In the genomic region with DNA sequence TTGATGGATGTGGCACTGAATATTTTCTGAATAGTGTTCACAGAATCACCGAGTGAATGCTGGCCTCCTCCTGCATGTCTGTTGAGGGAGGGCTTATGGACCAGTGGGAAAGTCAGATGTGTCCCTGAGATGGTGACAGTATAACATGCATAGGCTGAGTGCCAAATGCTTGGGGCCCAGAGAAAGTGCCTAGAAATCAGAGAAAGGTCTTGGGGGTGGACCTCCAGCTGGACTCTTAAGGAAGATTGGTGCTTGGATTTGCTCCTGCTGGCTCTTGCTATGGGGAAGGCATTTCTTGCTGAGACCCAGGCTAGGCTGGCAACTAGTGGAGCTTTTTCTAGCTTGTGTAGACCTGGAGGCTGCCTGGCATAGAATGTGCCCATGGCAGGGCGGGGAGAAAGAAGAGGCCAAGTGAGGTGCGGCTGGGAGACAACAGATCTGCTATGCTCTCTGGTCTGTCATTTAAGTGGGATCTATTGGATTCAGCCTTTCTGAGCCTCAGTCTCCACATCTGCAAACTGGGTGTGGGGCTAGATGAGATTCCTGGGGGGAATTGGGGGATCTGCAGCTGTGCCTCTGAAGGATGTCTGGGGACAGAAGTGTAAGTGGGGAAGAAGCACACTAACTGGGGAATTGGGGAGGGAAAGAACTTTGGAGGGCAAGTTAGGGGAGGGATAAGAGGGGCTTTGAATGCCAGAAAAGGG, we compare ENCODE assay signal across 16 cellular contexts. TPM values are rescaled to one million over a fixed set of nuclear protein-coding genes. Genes with fewer than 3 reads are reported as not detected.
DNase-seq lines count a peak whose midpoint lies in the region; ATAC-seq and TF ChIP-seq lines count a peak whose summit lies in the region.
"Had no signal": no experiment of that assay in that cellular context is flagged by ENCODE, and none has a peak within 500 bp of the region (broad histone marks: within the 10 kb centered on the region; RNA-seq: fewer than 3 reads in every experiment).

No MANE protein-coding gene starts in this region.

- H3K4me3 Mint-ChIP-seq in type B pancreatic cell = no peak overlapping the region
- H3K4me3 Mint-ChIP-seq: activated CD4-positive, alpha-beta memory T cell treated with anti-CD3 and anti-CD28 coated beads, Interleukin-2, amount 10 ng/mL, durations not matched to agents 7 days and 5 days; activated naive CD8-positive, alpha-beta T cell treated with anti-CD3 and anti-CD28 coated beads, Interleukin-2, amount 50 U/mL, for 24 hours; activated T-helper 1 cell treated with anti-CD3 and anti-CD28 coated beads, Interleukin-12 subunit alpha, Interleukin-12 subunit beta, Interleukin-2, Interleukin-4 antibody, amounts not matched to agents 30 ng/mL and 10 ng/mL and 1 ng/mL, durations not matched to agents 14 hours and 24 hours and 36 hours; CD4-positive, alpha-beta T cell had no signal

- H3K9me3 Mint-ChIP-seq in type B pancreatic cell = no peaks in the 10 kb centered on the region
- H3K9me3 Mint-ChIP-seq: activated CD4-positive, alpha-beta memory T cell treated with anti-CD3 and anti-CD28 coated beads, Interleukin-2, amount 10 ng/mL, durations not matched to agents 7 days and 5 days; activated naive CD8-positive, alpha-beta T cell treated with anti-CD3 and anti-CD28 coated beads, Interleukin-2, amount 50 U/mL, for 24 hours; activated T-helper 1 cell treated with anti-CD3 and anti-CD28 coated beads, Interleukin-12 subunit alpha, Interleukin-12 subunit beta, Interleukin-2, Interleukin-4 antibody, amounts not matched to agents 30 ng/mL and 10 ng/mL and 1 ng/mL, durations not matched to agents 14 hours and 24 hours and 36 hours; CD4-positive, alpha-beta T cell had no signal

- H3K4me1 Mint-ChIP-seq in type B pancreatic cell (ENCODE audit: unreplicated experiment) = peaks cover 73% of the 10 kb centered on the region

- intact Hi-C loops in Right ventricle myocardium superior (cut with DNase I) = no loop called here

- H3K36me3 ChIP-seq in cardiac muscle cell (no peaks in the 10 kb centered on the region), muscle layer of colon (ENCODE audit: insufficient read depth, low read length) (no peaks in the 10 kb centered on the region)
- H3K36me3 ChIP-seq: Peyer's patch had no signal

- H3K4me3 ChIP-seq in cardiac muscle cell = no peak overlapping the region
- no peak overlapping the region for H3K4me3 ChIP-seq in coronary artery
- H3K4me3 ChIP-seq in muscle layer of colon (ENCODE audit: low read depth in 1 of 2, low read length in 2 of 2) = no peak overlapping the region
- H3K4me3 ChIP-seq: Peyer's patch had no signal

- H3K4me1 ChIP-seq in cardiac muscle cell (ENCODE audit: low read depth) (peaks cover 59% of the 10 kb centered on the region), muscle layer of colon (ENCODE audit: insufficient read depth, low read length) (peaks cover 72% of the 10 kb centered on the region)

- no peaks in the 10 kb centered on the region for H3K9me3 ChIP-seq in cardiac muscle cell (ENCODE audit: low read depth)
- H3K9me3 ChIP-seq in muscle layer of colon (ENCODE audit: low read length) = no peaks in the 10 kb centered on the region
- H3K9me3 ChIP-seq: Peyer's patch had no signal

- ATAC-seq in Right ventricle myocardium superior (ENCODE audit: poor library complexity) = no peak
- no peak for ATAC-seq in GM18868 (IDR thresholded peaks at IDR 0.05; ENCODE audit: unreplicated experiment)
- no peak for ATAC-seq in HG03095 (IDR thresholded peaks at IDR 0.05; ENCODE audit: unreplicated experiment)
- ATAC-seq: activated naive CD8-positive, alpha-beta T cell treated with anti-CD3 and anti-CD28 coated beads, Interleukin-2, amount 50 U/mL, for 24 hours had no signal

- H3K36me3 Mint-ChIP-seq in type B pancreatic cell = no peaks in the 10 kb centered on the region

- no peaks in the 10 kb centered on the region for H3K27me3 Mint-ChIP-seq in type B pancreatic cell

- no peak overlapping the region for H3K9ac ChIP-seq in muscle layer of colon (ENCODE audit: low read length)

- peak overlapping the region; percentile 81 for H3K27ac ChIP-seq in cardiac muscle cell
- peak overlapping the region; percentile 72 to 83 for H3K27ac ChIP-seq in coronary artery
- peak overlapping the region; percentile 61 for H3K27ac ChIP-seq in muscle layer of colon (ENCODE audit: low read depth, low read length)
- H3K27ac ChIP-seq: HL-60 had no signal

- no peaks in the 10 kb centered on the region for H3K27me3 ChIP-seq in cardiac muscle cell
- H3K27me3 ChIP-seq in muscle layer of colon (ENCODE audit: control insufficient read depth in 1 of 2, insufficient read depth in 2 of 2, low read length in 2 of 2) = no peaks in the 10 kb centered on the region
- H3K27me3 ChIP-seq: Peyer's patch had no signal

- H3K27ac Mint-ChIP-seq in type B pancreatic cell = peak overlapping the region; percentile 72
- H3K27ac Mint-ChIP-seq: activated CD4-positive, alpha-beta memory T cell treated with anti-CD3 and anti-CD28 coated beads, Interleukin-2, amount 10 ng/mL, durations not matched to agents 7 days and 5 days; activated naive CD8-positive, alpha-beta T cell treated with anti-CD3 and anti-CD28 coated beads, Interleukin-2, amount 50 U/mL, for 24 hours; activated T-helper 1 cell treated with anti-CD3 and anti-CD28 coated beads, Interleukin-12 subunit alpha, Interleukin-12 subunit beta, Interleukin-2, Interleukin-4 antibody, amounts not matched to agents 30 ng/mL and 10 ng/mL and 1 ng/mL, durations not matched to agents 14 hours and 24 hours and 36 hours; CD4-positive, alpha-beta T cell had no signal

- TF ChIP-seq CTCF in cardiac muscle cell (IDR thresholded peaks at IDR 0.05; ENCODE audit: low read depth, low read length) (no peak), coronary artery (IDR thresholded peaks at IDR 0.05) (no peak), type B pancreatic cell (conservative IDR thresholded peaks at IDR 0.05) (no peak)

- DNase-seq in cardiac muscle cell (ENCODE audit: low read depth in 1 of 2, low spot score in 1 of 2) (peak in 1 of 2 donors; percentile 48), Right ventricle myocardium superior (no peak), coronary artery (ENCODE audit: low spot score) (no peak), type B pancreatic cell (ENCODE audit: extremely low spot score, unreplicated experiment) (no peak)
- no peak for DNase-seq in stimulated activated CD4-positive, alpha-beta T cell treated with anti-CD3 and anti-CD28 coated beads, Interleukin-4, amount 100 ng/mL, for 4 hours
- DNase-seq: ACHN; activated CD4-positive, alpha-beta memory T cell treated with anti-CD3 and anti-CD28 coated beads, Interleukin-2, amount 10 ng/mL, durations not matched to agents 7 days and 5 days; activated naive CD8-positive, alpha-beta T cell treated with anti-CD3 and anti-CD28 coated beads, Interleukin-2, amount 50 U/mL, for 24 hours; CD4-positive, alpha-beta T cell; NCI-H1105 treated with DMSO at 0.1 percent for 48 hours; Peyer's patch had no signal

RNA-seq across cellular contexts. Expression of a gene that starts 27.4 kb away (rescaled TPM):
- total RNA-seq in cardiac muscle cell (35.4 and 40.4 TPM in 2 replicates), Right ventricle myocardium superior (5.0 TPM), type B pancreatic cell (ENCODE audit: low replicate concordance) (17.9 and 23.1 TPM in 2 replicates)
- 23.8 and 25.5 TPM in 2 replicates for polyA plus RNA-seq in cardiac muscle cell
